In genomic region chr2:27497288-27497627, GRCh38 we compare ENCODE assay signal across 1 cellular context.
TF ChIP-seq lines count a peak whose summit lies in the region.

No MANE protein-coding gene starts in this region.

TF ChIP-seq in HepG2, 621 proteins besides CTCF, POLR2A, EP300 and RAD21:
- peak; percentile 1; the same call in 1 of the 2 replicates for TF ChIP-seq FOXC1 (CRISPR knock-in tag; IDR thresholded peaks at IDR 0.05; ENCODE audit: borderline replicate concordance)
- TF ChIP-seq NR2C2 (CRISPR knock-in tag; IDR thresholded peaks at IDR 0.05; ENCODE audit: borderline replicate concordance), result 0 out of 2 replicates have a peak, but pooled peaks have one; percentile 15
- TF ChIP-seq MAX (IDR thresholded peaks at IDR 0.05), result 0 out of 2 replicates have a peak, but pooled peaks have one; percentile 4
- TF ChIP-seq HBP1 (CRISPR knock-in tag; IDR thresholded peaks at IDR 0.05; ENCODE audit: low read depth), result peak; percentile 49; the same call in 1 of the 2 replicates
- 0 out of 2 replicates have a peak, but pooled peaks have one; percentile 1 for TF ChIP-seq MYPOP (CRISPR knock-in tag; IDR thresholded peaks at IDR 0.05)
- peak; percentile 2; the same call in 1 of the 2 replicates for TF ChIP-seq MEIS1 (CRISPR knock-in tag; IDR thresholded peaks at IDR 0.05; ENCODE audit: borderline replicate concordance)
- peak; percentile 24; the same call in 1 of the 2 replicates for TF ChIP-seq ZSCAN25 (CRISPR knock-in tag; IDR thresholded peaks at IDR 0.05)
- TF ChIP-seq NFYB (CRISPR knock-in tag; IDR thresholded peaks at IDR 0.05), result no peak
- TF ChIP-seq SOX13 (IDR thresholded peaks at IDR 0.05), result no peak
- TF ChIP-seq SOX13 (CRISPR knock-in tag; conservative IDR thresholded peaks at IDR 0.05 in 1 of 2, IDR thresholded peaks at IDR 0.05 in 1 of 2), result 0 out of 4 replicates have a peak, but pooled peaks of 1 of the 2 experiments have one; percentile 0
- TF ChIP-seq ZNF30 (CRISPR knock-in tag; IDR thresholded peaks at IDR 0.05), result no peak
- TF ChIP-seq MEF2D (CRISPR knock-in tag; IDR thresholded peaks at IDR 0.05), result no peak
- TF ChIP-seq ZNF44 (CRISPR knock-in tag; IDR thresholded peaks at IDR 0.05), result 0 out of 2 replicates have a peak, but pooled peaks have one; percentile 43
- TF ChIP-seq NFAT5 (CRISPR knock-in tag; IDR thresholded peaks at IDR 0.05), result no peak
- TF ChIP-seq ZNF296 (CRISPR knock-in tag; conservative IDR thresholded peaks at IDR 0.05), result 0 out of 2 replicates have a peak, but pooled peaks have one; percentile 61
- peak; percentile 43 for TF ChIP-seq TEAD3 (CRISPR knock-in tag; optimal IDR thresholded peaks at IDR 0.05; ENCODE audit: borderline replicate concordance)
- peak; percentile 44; the same call in 1 of the 2 replicates for TF ChIP-seq ZKSCAN5 (CRISPR knock-in tag; IDR thresholded peaks at IDR 0.05)
TF ChIP-seq in HepG2: peak in this region for 12.
